ENCODE assay signal across 15 cellular contexts in the genomic region with DNA sequence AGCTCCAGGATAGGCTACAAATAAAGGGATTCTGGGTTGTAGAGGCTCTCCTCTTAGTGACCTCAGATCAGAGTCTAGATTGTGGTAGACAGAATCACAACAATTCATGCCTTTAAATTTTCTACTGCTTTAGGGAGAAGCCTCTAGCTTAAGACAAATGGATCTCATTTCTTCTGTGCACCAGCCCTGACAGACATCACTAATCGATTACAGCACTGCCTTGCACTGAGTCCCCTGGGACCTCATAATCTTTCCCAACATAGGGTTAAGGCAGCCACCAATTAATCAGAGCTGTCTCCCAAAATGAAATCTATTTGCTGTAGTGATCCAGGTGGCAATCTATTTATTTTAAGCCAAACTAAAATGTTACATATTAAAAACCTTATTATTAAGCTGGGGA.
"Had no signal": no experiment of that assay in that cellular context is flagged by ENCODE, and none has a peak within 500 bp of the region (broad histone marks: within the 10 kb centered on the region; RNA-seq: fewer than 3 reads in every experiment).

No MANE protein-coding gene starts in this region.

- H3K4me1 ChIP-seq: foreskin keratinocyte, left ventricle myocardium inferior, lower lobe of right lung, right atrium auricular region, upper lobe of left lung, uterus had no signal

- H3K27ac ChIP-seq: foreskin keratinocyte, left ventricle myocardium inferior, lower lobe of right lung, right atrium auricular region, upper lobe of left lung, uterus had no signal

- H3K36me3 ChIP-seq: left ventricle myocardium inferior, lower lobe of right lung, right atrium auricular region, upper lobe of left lung, uterus had no signal

- H3K27me3 ChIP-seq: right atrium auricular region, upper lobe of left lung, uterus had no signal

- ATAC-seq: foreskin keratinocyte, left cardiac atrium, lower lobe of right lung, natural killer cell had no signal

- H3K4me3 ChIP-seq: left ventricle myocardium inferior, lower lobe of right lung, right atrium auricular region, upper lobe of left lung, uterus had no signal

- DNase-seq: effector CD4-positive, alpha-beta T cell; endodermal cell; erythroblast; foreskin keratinocyte; kidney; left cardiac atrium; left ventricle myocardium inferior; lower lobe of right lung; natural killer cell; small intestine; stimulated activated CD4-positive, alpha-beta T cell treated with anti-CD3 and anti-CD28 coated beads, Interleukin-12 subunit alpha, Interleukin-12 subunit beta, amount 100 ng/mL, for 4 hours; stimulated activated naive CD4-positive, alpha-beta T cell; upper lobe of left lung; uterus had no signal

- H3K9me3 ChIP-seq: left ventricle myocardium inferior, lower lobe of right lung, right atrium auricular region, upper lobe of left lung, uterus had no signal
